In genomic region chr10:4217187-4217586, GRCh38 we compare ENCODE assay signal across 23 cellular contexts.
"Had no signal": no experiment of that assay in that cellular context is flagged by ENCODE, and none has a peak within 500 bp of the region (broad histone marks: within the 10 kb centered on the region; RNA-seq: fewer than 3 reads in every experiment).

No MANE protein-coding gene starts in this region.

- H3K4me1 ChIP-seq: left lung, psoas muscle, right lobe of liver, suprapubic skin, uterus had no signal

- H3K27me3 ChIP-seq: foreskin keratinocyte, left lung, ovary, right lobe of liver, suprapubic skin, uterus had no signal

- H3K9me3 ChIP-seq: left lung, ovary, psoas muscle, right lobe of liver, suprapubic skin, uterus had no signal

- H3K4me3 ChIP-seq: left lung, ovary, psoas muscle, right lobe of liver, skin epidermis, suprapubic skin, uterus had no signal

- ATAC-seq: activated naive CD8-positive, alpha-beta T cell treated with anti-CD3 and anti-CD28 coated beads, Interleukin-2, amount 50 U/mL, for 24 hours; activated T-cell treated with anti-CD3 and anti-CD28 coated beads, Interleukin-2, amount 50 U/mL, for 72 hours; foreskin keratinocyte; left lung; natural killer cell treated with Interleukin-12 subunit alpha and Interleukin-12 subunit beta and Interleukin-15 and Interleukin-18, amount 100 ng/mL, for 72 hours; psoas muscle; stimulated activated effector memory CD8-positive, alpha-beta T cell treated with anti-CD3 and anti-CD28 coated beads, Interleukin-12 subunit alpha, Interleukin-12 subunit beta, amount 100 ng/mL, for 72 hours; stimulated activated naive CD8-positive, alpha-beta T cell treated with anti-CD3 and anti-CD28 coated beads, Interleukin-15, amount 100 ng/mL, for 72 hours had no signal

- H3K27ac ChIP-seq: foreskin keratinocyte, left lung, ovary, psoas muscle, right lobe of liver, skin epidermis, suprapubic skin, uterus had no signal

- DNase-seq: activated CD4-positive, alpha-beta memory T cell treated with anti-CD3 and anti-CD28 coated beads, Interleukin-2, amount 10 ng/mL, durations not matched to agents 7 days and 5 days; activated CD4-positive, alpha-beta T cell treated with anti-CD3 and anti-CD28 coated beads for 48 hours; activated effector memory CD4-positive, alpha-beta T cell treated with Interleukin-2 at 50 U/mL for 16 hours; activated naive CD4-positive, alpha-beta T cell treated with anti-CD3 and anti-CD28 coated beads, Interleukin-2, amount 10 ng/mL, durations not matched to agents 7 days and 5 days; activated naive CD8-positive, alpha-beta T cell treated with anti-CD3 and anti-CD28 coated beads, Interleukin-2, amount 50 U/mL, for 24 hours; activated T-cell treated with anti-CD3 and anti-CD28 coated beads, Interleukin-2, amount 50 U/mL, for 72 hours; cerebellar nuclear complex; effector CD8-positive, alpha-beta T cell; foreskin keratinocyte; kidney; left lung; mammary epithelial cell; ovary; psoas muscle; right lobe of liver; stimulated activated CD4-positive, alpha-beta T cell treated with anti-CD3 and anti-CD28 coated beads, Interleukin-2, amount 100 ng/mL, for 24 hours; stimulated activated naive CD8-positive, alpha-beta T cell treated with anti-CD3 and anti-CD28 coated beads, Interleukin-15, amount 100 ng/mL, for 72 hours; trophoblast cell; uterus had no signal

- H3K36me3 ChIP-seq: left lung, ovary, right lobe of liver, suprapubic skin, uterus had no signal
